Comparison of ENCODE assay signal across 28 cellular contexts in the genomic region with DNA sequence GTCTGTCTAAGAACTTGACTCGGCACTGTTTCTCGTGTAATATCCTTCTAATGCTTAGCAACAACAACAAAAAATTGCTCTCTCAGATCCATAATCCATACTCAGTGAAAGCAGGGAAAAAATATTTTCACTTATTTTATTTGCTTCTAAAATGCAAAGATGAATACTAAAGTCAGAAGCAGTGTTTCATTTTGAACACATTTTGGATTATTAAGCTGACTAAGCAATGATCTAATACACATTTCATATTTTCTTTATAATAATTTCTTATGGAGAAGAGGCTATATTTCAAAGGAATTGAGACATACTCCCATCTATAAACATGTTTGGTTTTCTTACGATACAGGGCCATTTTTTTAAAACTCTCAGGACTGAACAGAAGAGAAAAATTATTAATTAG.
"Had no signal": no experiment of that assay in that cellular context is flagged by ENCODE, and none has a peak within 500 bp of the region (broad histone marks: within the 10 kb centered on the region; RNA-seq: fewer than 3 reads in every experiment).

No MANE protein-coding gene starts in this region.

- H3K9me3 ChIP-seq: body of pancreas, colonic mucosa, heart left ventricle, psoas muscle, right atrium auricular region, spleen, testis, transverse colon had no signal

- H3K36me3 ChIP-seq: colonic mucosa had no signal

- H3K27ac ChIP-seq: body of pancreas, cardiac muscle cell, colonic mucosa, dorsolateral prefrontal cortex, heart left ventricle, parathyroid adenoma, psoas muscle, right atrium auricular region, testis had no signal

- H3K4me1 Mint-ChIP-seq: activated B cell treated with CpG ODN at 0.5 μM for 24 hours; activated naive CD4-positive, alpha-beta T cell treated with anti-CD3 and anti-CD28 coated beads, Interleukin-2, amount 10 ng/mL, durations not matched to agents 7 days and 5 days; immature natural killer cell; naive thymus-derived CD4-positive, alpha-beta T cell had no signal

- H3K9ac ChIP-seq: parathyroid adenoma had no signal

- H2AFZ ChIP-seq: parathyroid adenoma had no signal

- ATAC-seq: body of pancreas; left colon; naive thymus-derived CD4-positive, alpha-beta T cell; psoas muscle had no signal

- H3K9me3 Mint-ChIP-seq: activated B cell treated with CpG ODN at 0.5 μM for 24 hours; activated naive CD4-positive, alpha-beta T cell treated with anti-CD3 and anti-CD28 coated beads, Interleukin-2, amount 10 ng/mL, durations not matched to agents 7 days and 5 days; immature natural killer cell; naive thymus-derived CD4-positive, alpha-beta T cell; T-helper 2 cell treated with Interferon-gamma antibody and Interleukin-4, amounts not matched to agents 5 μg/mL and 100 μg/mL, for 36 hours had no signal

- H3K4me1 ChIP-seq: body of pancreas, colonic mucosa, parathyroid adenoma, testis had no signal

- H3K4me3 Mint-ChIP-seq: activated B cell treated with CpG ODN at 0.5 μM for 24 hours; activated naive CD4-positive, alpha-beta T cell treated with anti-CD3 and anti-CD28 coated beads, Interleukin-2, amount 10 ng/mL, durations not matched to agents 7 days and 5 days; immature natural killer cell; naive thymus-derived CD4-positive, alpha-beta T cell; T-helper 2 cell treated with Interferon-gamma antibody and Interleukin-4, amounts not matched to agents 5 μg/mL and 100 μg/mL, for 36 hours had no signal

- H3K4me3 ChIP-seq: body of pancreas, cardiac muscle cell, colonic mucosa, dorsolateral prefrontal cortex, heart left ventricle, psoas muscle, right atrium auricular region, spleen, testis, transverse colon had no signal

- H3K27ac Mint-ChIP-seq: activated B cell treated with CpG ODN at 0.5 μM for 24 hours; activated naive CD4-positive, alpha-beta T cell treated with anti-CD3 and anti-CD28 coated beads, Interleukin-2, amount 10 ng/mL, durations not matched to agents 7 days and 5 days; T-helper 2 cell treated with Interferon-gamma antibody and Interleukin-4, amounts not matched to agents 5 μg/mL and 100 μg/mL, for 36 hours had no signal

- DNase-seq: activated B cell treated with CpG ODN at 0.5 μM for 24 hours; activated CD8-positive, alpha-beta memory T cell treated with anti-CD3 and anti-CD28 coated beads for 24 hours; activated gamma-delta T cell; activated naive CD4-positive, alpha-beta T cell treated with anti-CD3 and anti-CD28 coated beads, Interleukin-2, amount 10 ng/mL, durations not matched to agents 7 days and 5 days; anterior cingulate cortex; body of pancreas; cerebellar nuclear complex; colonic mucosa; dorsolateral prefrontal cortex; effector memory CD4-positive, alpha-beta T cell; heart left ventricle; hypothalamus; immature natural killer cell; kidney; left colon; mammary epithelial cell; midbrain; naive thymus-derived CD4-positive, alpha-beta T cell; spleen; stimulated activated naive CD4-positive, alpha-beta T cell; T-helper 1 cell; testis; transverse colon had no signal

- H3K27me3 Mint-ChIP-seq: activated B cell treated with CpG ODN at 0.5 μM for 24 hours; activated naive CD4-positive, alpha-beta T cell treated with anti-CD3 and anti-CD28 coated beads, Interleukin-2, amount 10 ng/mL, durations not matched to agents 7 days and 5 days; naive thymus-derived CD4-positive, alpha-beta T cell had no signal

- H3K27me3 ChIP-seq: body of pancreas, cardiac muscle cell, colonic mucosa, dorsolateral prefrontal cortex, heart left ventricle, right atrium auricular region, spleen, testis, transverse colon had no signal
